In genomic region chr11:61023086-61024035, GRCh38 we compare ENCODE assay signal across 11 cellular contexts. TPM values are rescaled to one million over a fixed set of nuclear protein-coding genes. Genes with fewer than 3 reads are reported as not detected.
DNase-seq lines count a peak whose midpoint lies in the region; ATAC-seq, FAIRE-seq and TF ChIP-seq lines count a peak whose summit lies in the region.
"Had no signal": no experiment of that assay in that cellular context is flagged by ENCODE, and none has a peak within 500 bp of the region (broad histone marks: within the 10 kb centered on the region; RNA-seq: fewer than 3 reads in every experiment).

No MANE protein-coding gene starts in this region.

- TF ChIP-seq POLR2A in GM12892 (IDR thresholded peaks at IDR 0.05; ENCODE audit: low read depth, low read length): no peak

- no peaks in the 10 kb centered on the region for H3K9me3 ChIP-seq in SJCRH30 (replicated peaks)
- H3K9me3 ChIP-seq: ovary, thyroid gland had no signal

- H3K4me3 ChIP-seq in SJCRH30: no peak overlapping the region
- H3K4me3 ChIP-seq: ovary, thyroid gland had no signal

- no peaks in the 10 kb centered on the region for H3K36me3 ChIP-seq in SJCRH30
- H3K36me3 ChIP-seq: ovary, thyroid gland had no signal

- peak; percentile 91 for FAIRE-seq in GM12892 (lab: Jason Lieb, UNC)

- H3K27me3 ChIP-seq in SJCRH30: no peaks in the 10 kb centered on the region
- H3K27me3 ChIP-seq: ovary, thyroid gland had no signal

- ATAC-seq in HG02623 (IDR thresholded peaks at IDR 0.05; ENCODE audit: unreplicated experiment): no peak

- DNase-seq in GM12892 (ENCODE audit: insufficient read length) (no peak), T-helper 2 cell (peak in 4 of 5 experiments; percentile 35 to 92 (median 59)), NCI-H1436 treated with DMSO at 0.1 percent for 48 hours (lab: John Stamatoyannopoulos, UW) (no peak), MV-4-11 (lab: John Stamatoyannopoulos, UW) (no peak), SJCRH30 (no peak)
- peak; percentile 51 for DNase-seq in activated effector memory CD4-positive, alpha-beta T cell treated with Interleukin-2 at 50 U/mL for 16 hours
- peak; percentile 84 for DNase-seq in stimulated activated CD4-positive, alpha-beta T cell treated with anti-CD3 and anti-CD28 coated beads, Interleukin-15, amount 100 ng/mL, for 24 hours
- DNase-seq: NCI-H1105, ovary had no signal

- H3K4me1 ChIP-seq in SJCRH30: no peaks in the 10 kb centered on the region

- H3K27ac ChIP-seq in SJCRH30: no peak overlapping the region
- H3K27ac ChIP-seq: ovary, thyroid gland had no signal

RNA-seq across cellular contexts. Expression of gene CD6, which starts 51.9 kb away (rescaled TPM):
- polyA plus RNA-seq in GM12892 (2012; ENCODE audit: missing spikeins): 2.9 TPM
- not detected in 2 replicates for total RNA-seq in SJCRH30 (2014; rRNA removed; shearing (Covaris generic))

Comparison
In these comparisons a context has a peak if more than half of its experiments do, and no peak if none do; other contexts are left out.
1. DNase-seq: peak in T-helper 2 cell (4 of 5), activated effector memory CD4-positive, alpha-beta T cell treated with Interleukin-2 at 50 U/mL for 16 hours (single experiment) and stimulated activated CD4-positive, alpha-beta T cell treated with anti-CD3 and anti-CD28 coated beads, Interleukin-15, amount 100 ng/mL, for 24 hours (single experiment); none in GM12892 (single experiment), NCI-H1436 treated with DMSO at 0.1 percent for 48 hours (single experiment), MV-4-11 (single experiment) and SJCRH30 (0 of 2).